ENCODE assay signal across 8 cellular contexts in genomic region chr4:48268956-48269860, GRCh38. TPM values are rescaled to one million over a fixed set of nuclear protein-coding genes. Genes with fewer than 3 reads are reported as not detected.
DNase-seq lines count a peak whose midpoint lies in the region; ATAC-seq and TF ChIP-seq lines count a peak whose summit lies in the region.

TSS of gene TEC (minus strand) at chr4:48269838. CDS start at chr4:48228614, 41,224 bp downstream.

- H3K27ac ChIP-seq in neural cell (ENCODE audit: low read length) (no peak within 1 kb of the TSS), transverse colon (peak within 1 kb of the TSS; percentile 90 to 97 (median 94))

- peak; percentile 23 for ATAC-seq in HG02678 (IDR thresholded peaks at IDR 0.05; ENCODE audit: unreplicated experiment)
- peak; percentile 43 for ATAC-seq in activated CD8-positive, alpha-beta T cell treated with anti-CD3 and anti-CD28 coated beads for 36 hours

- peak within 1 kb of the TSS; percentile 44 for H3K9ac ChIP-seq in neural cell (ENCODE audit: low read length)

- peak within 1 kb of the TSS; percentile 51 for H3K4me2 ChIP-seq in neural cell (ENCODE audit: low read length)

- TF ChIP-seq EP300 in neural cell (conservative IDR thresholded peaks at IDR 0.05; ENCODE audit: poor library complexity, severe bottlenecking) (no peak), transverse colon (IDR thresholded peaks at IDR 0.05; ENCODE audit: low read depth) (no peak)

- peak within 1 kb of the TSS; percentile 88 for H3K4me3 Mint-ChIP-seq in activated CD8-positive, alpha-beta T cell treated with anti-CD3 and anti-CD28 coated beads for 36 hours

- intact Hi-C loops in activated CD8-positive, alpha-beta T cell treated with anti-CD3 and anti-CD28 coated beads for 36 hours (cut with micrococcal nuclease), result no loop called here
- intact Hi-C loops in transverse colon (cut with DNase I; ENCODE audit: low total_unique reads), result no loop called here

- H3K4me1 ChIP-seq in transverse colon, result peaks cover 0 to 18% (median 7%) of the 10 kb centered on the region in 4 donors

- TF ChIP-seq CTCF in activated CD8-positive, alpha-beta T cell treated with anti-CD3 and anti-CD28 coated beads for 36 hours (IDR thresholded peaks at IDR 0.05), result no peak
- TF ChIP-seq CTCF in fibroblast of mammary gland (conservative IDR thresholded peaks at IDR 0.05; ENCODE audit: control insufficient read depth, insufficient read depth, low read depth, low read length) (no peak), neural cell (IDR thresholded peaks at IDR 0.05; ENCODE audit: poor library complexity, severe bottlenecking) (no peak), transverse colon (IDR thresholded peaks at IDR 0.05) (peak in 1 of 5 experiments; percentile 13)

- no peak within 1 kb of the TSS for H2AFZ ChIP-seq in neural cell (ENCODE audit: low read depth, low read length)

- H3K9me3 ChIP-seq in neural cell (ENCODE audit: low read length) (no peaks in the 10 kb centered on the region), transverse colon (no peaks in the 10 kb centered on the region)

- peak within 1 kb of the TSS; percentile 72 for H3K4me3 ChIP-seq in fibroblast of mammary gland (ENCODE audit: control insufficient read depth, low read depth, low read length)
- peak within 1 kb of the TSS; percentile 79 for H3K4me3 ChIP-seq in neural cell (ENCODE audit: low read length)
- peak within 1 kb of the TSS; percentile 73 to 95 (median 76) for H3K4me3 ChIP-seq in transverse colon

- H3K27ac Mint-ChIP-seq in activated CD8-positive, alpha-beta T cell treated with anti-CD3 and anti-CD28 coated beads for 36 hours, result peak within 1 kb of the TSS; percentile 90

- no peaks in the 10 kb centered on the region for H3K79me2 ChIP-seq in neural cell (replicated peaks; ENCODE audit: insufficient read depth, low read length)

- peak; percentile 48 for DNase-seq in SKM-1 treated with dmso at 0.1 percent for 144 hours (lab: John Stamatoyannopoulos, UW; ENCODE audit: unreplicated experiment)
- no peak for DNase-seq in SKM-1 (lab: John Stamatoyannopoulos, UW; ENCODE audit: unreplicated experiment)
- DNase-seq in NCI-H146 (lab: John Stamatoyannopoulos, UW), result peak; percentile 78
- peak; percentile 58 for DNase-seq in activated CD8-positive, alpha-beta T cell treated with anti-CD3 and anti-CD28 coated beads for 36 hours
- peak; percentile 56 for DNase-seq in fibroblast of mammary gland (ENCODE audit: low read depth)
- peak; percentile 45 for DNase-seq in transverse colon

- POLR2A ChIA-PET in activated CD8-positive, alpha-beta T cell treated with anti-CD3 and anti-CD28 coated beads for 36 hours (lab: Charles Lee), result no interaction called here

- H3K9me3 Mint-ChIP-seq in activated CD8-positive, alpha-beta T cell treated with anti-CD3 and anti-CD28 coated beads for 36 hours, result no peaks in the 10 kb centered on the region

- peaks cover 3% of the 10 kb centered on the region for H3K36me3 Mint-ChIP-seq in activated CD8-positive, alpha-beta T cell treated with anti-CD3 and anti-CD28 coated beads for 36 hours (ENCODE audit: low read depth)

- H3K27me3 ChIP-seq in neural cell (ENCODE audit: insufficient read depth, low read depth, low read length) (peaks cover 31% of the 10 kb centered on the region), transverse colon (no peaks in the 10 kb centered on the region)

- H4K20me1 ChIP-seq in neural cell (ENCODE audit: insufficient read depth), result no peaks in the 10 kb centered on the region

- CTCF ChIA-PET in activated CD8-positive, alpha-beta T cell treated with anti-CD3 and anti-CD28 coated beads for 36 hours (lab: Charles Lee), result no interaction called here

- no peaks in the 10 kb centered on the region for H3K9me2 ChIP-seq in neural cell (ENCODE audit: insufficient read depth, low read length)

- in situ Hi-C loops in transverse colon (cut with MboI; ENCODE audit: low pct_ligation_motif_present in 1 of 4, low pct_unique_long_range_greater_than_20kb in 1 of 4, low sequenced_read_pairs in 3 of 4), result no loop called here

- peaks cover 15% of the 10 kb centered on the region for H3K4me1 Mint-ChIP-seq in activated CD8-positive, alpha-beta T cell treated with anti-CD3 and anti-CD28 coated beads for 36 hours (ENCODE audit: low read depth)

- H3F3A ChIP-seq in neural cell (ENCODE audit: insufficient read depth, low read length, poor library complexity, severe bottlenecking), result no peaks in the 10 kb centered on the region

- TF ChIP-seq RAD21 in neural cell (conservative IDR thresholded peaks at IDR 0.05), result no peak

- H3K36me3 ChIP-seq in neural cell (ENCODE audit: insufficient read depth, low read length), result no peaks in the 10 kb centered on the region
- H3K36me3 ChIP-seq in transverse colon, result no peaks in the 10 kb centered on the region

- WGBS in transverse colon (ENCODE audit: low coverage in 1 of 2), 2 donors, result 0 to 3% methylated on average over 1 to 24 of the region's 63 CpGs

- H3K27me3 Mint-ChIP-seq in activated CD8-positive, alpha-beta T cell treated with anti-CD3 and anti-CD28 coated beads for 36 hours, result no peaks in the 10 kb centered on the region

- TF ChIP-seq POLR2A in transverse colon (IDR thresholded peaks at IDR 0.05), result peak; percentile 91

TF ChIP-seq in neural cell, 6 proteins besides CTCF, POLR2A, EP300 and RAD21:
- TF ChIP-seq EZH2 (IDR thresholded peaks at IDR 0.05; ENCODE audit: borderline replicate concordance, insufficient read depth, low read length, poor library complexity, severe bottlenecking), result no peak

RNA-seq across cellular contexts. Expression of gene TEC, which starts in this region (rescaled TPM):
- 1 to 10 TPM; 3.6 to 4.2 TPM for total RNA-seq in activated CD8-positive, alpha-beta T cell treated with anti-CD3 and anti-CD28 coated beads for 36 hours
- not detected in 2 replicates for polyA plus RNA-seq in neural cell
- not detected in 2 replicates for polyA minus RNA-seq in neural cell
- 1 to 10 TPM; 1.2 to 5.1 (median 3.3) TPM for total RNA-seq in transverse colon
